Comparison of ENCODE assay signal across 27 cellular contexts in genomic region chr11:37957717-37958116, GRCh38.
"Had no signal": no experiment of that assay in that cellular context is flagged by ENCODE, and none has a peak within 500 bp of the region (broad histone marks: within the 10 kb centered on the region; RNA-seq: fewer than 3 reads in every experiment).

No MANE protein-coding gene starts in this region.

- ATAC-seq: stimulated activated effector memory CD8-positive, alpha-beta T cell treated with anti-CD3 and anti-CD28 coated beads, Interleukin-12 subunit alpha, Interleukin-12 subunit beta, amount 100 ng/mL, for 72 hours; stimulated activated memory B cell treated with anti-CD40 and anti-IgM and Interleukin-4, amounts not matched to agents 10 μg/mL and 1 μg/mL and 100 μg/mL, for 72 hours; stimulated activated naive B cell treated with anti-CD40 and anti-IgM and Interleukin-4, amounts not matched to agents 10 μg/mL and 1 μg/mL and 100 μg/mL, for 72 hours; stimulated activated naive CD8-positive, alpha-beta T cell treated with anti-CD3 and anti-CD28 coated beads, Interleukin-15, amount 100 ng/mL, for 72 hours; stimulated activated naive CD8-positive, alpha-beta T cell treated with anti-CD3 and anti-CD28 coated beads, Interleukin-15, Interleukin-2, amounts not matched to agents 100 U/mL and 50 U/mL, for 24 hours; upper lobe of right lung had no signal

- H3K4me1 ChIP-seq: stomach, suprapubic skin, testis, thyroid gland, tibial artery, tibial nerve, transverse colon, upper lobe of left lung, upper lobe of right lung, uterus, vagina had no signal

- H3K36me3 ChIP-seq: stomach, suprapubic skin, thoracic aorta, thyroid gland, tibial artery, tibial nerve, transverse colon, upper lobe of left lung, upper lobe of right lung, uterus, vagina had no signal

- H3K27me3 ChIP-seq: stomach, suprapubic skin, testis, thyroid gland, tibial artery, tibial nerve, transverse colon, upper lobe of left lung, upper lobe of right lung, uterus, vagina had no signal

- H3K27ac ChIP-seq: stomach, suprapubic skin, testis, thoracic aorta, thyroid gland, tibial artery, tibial nerve, transverse colon, upper lobe of left lung, upper lobe of right lung, uterus, vagina had no signal

- FAIRE-seq: urothelium cell line had no signal

- H3K4me3 ChIP-seq: stomach, suprapubic skin, testis, thoracic aorta, thyroid gland, tibial artery, tibial nerve, transverse colon, upper lobe of left lung, upper lobe of right lung, uterus, vagina had no signal

- H3K9me3 ChIP-seq: testis, thoracic aorta, thyroid gland, tibial artery, transverse colon, upper lobe of left lung, upper lobe of right lung, uterus, vagina had no signal

- DNase-seq: stimulated activated CD4-positive, alpha-beta T cell treated with anti-CD3 and anti-CD28 coated beads, Interleukin-2, amount 100 ng/mL, for 48 hours; stimulated activated CD4-positive, alpha-beta T cell treated with anti-CD3 and anti-CD28 coated beads, Interleukin-4, amount 100 ng/mL, for 1 hour; stimulated activated CD4-positive, alpha-beta T cell treated with anti-CD3 and anti-CD28 coated beads, Interleukin-4, amount 100 ng/mL, for 24 hours; stimulated activated CD4-positive, alpha-beta T cell treated with anti-CD3 and anti-CD28 coated beads, Interleukin-4, amount 100 ng/mL, for 4 hours; stimulated activated CD8-positive, alpha-beta memory T cell treated with anti-CD3 and anti-CD28 coated beads, Interleukin-4, amount 100 ng/mL, for 48 hours; stimulated activated naive B cell treated with anti-CD40 and anti-IgM and Interleukin-4, amounts not matched to agents 10 μg/mL and 1 μg/mL and 100 μg/mL, for 72 hours; stimulated activated naive CD4-positive, alpha-beta T cell; stimulated activated naive CD4-positive, alpha-beta T cell treated with Interleukin-2 at 50 U/mL for 16 hours; stimulated activated naive CD8-positive, alpha-beta T cell treated with anti-CD3 and anti-CD28 coated beads, Interleukin-15, amount 100 ng/mL, for 72 hours; stimulated activated naive CD8-positive, alpha-beta T cell treated with anti-CD3 and anti-CD28 coated beads, Interleukin-15, Interleukin-2, amounts not matched to agents 100 U/mL and 50 U/mL, for 24 hours; stomach; substantia nigra; testis; thyroid gland; tibial artery; transverse colon; trophoblast cell; upper lobe of right lung; uterus had no signal
